Comparison of ENCODE assay signal across 1 cellular context in the genomic region with DNA sequence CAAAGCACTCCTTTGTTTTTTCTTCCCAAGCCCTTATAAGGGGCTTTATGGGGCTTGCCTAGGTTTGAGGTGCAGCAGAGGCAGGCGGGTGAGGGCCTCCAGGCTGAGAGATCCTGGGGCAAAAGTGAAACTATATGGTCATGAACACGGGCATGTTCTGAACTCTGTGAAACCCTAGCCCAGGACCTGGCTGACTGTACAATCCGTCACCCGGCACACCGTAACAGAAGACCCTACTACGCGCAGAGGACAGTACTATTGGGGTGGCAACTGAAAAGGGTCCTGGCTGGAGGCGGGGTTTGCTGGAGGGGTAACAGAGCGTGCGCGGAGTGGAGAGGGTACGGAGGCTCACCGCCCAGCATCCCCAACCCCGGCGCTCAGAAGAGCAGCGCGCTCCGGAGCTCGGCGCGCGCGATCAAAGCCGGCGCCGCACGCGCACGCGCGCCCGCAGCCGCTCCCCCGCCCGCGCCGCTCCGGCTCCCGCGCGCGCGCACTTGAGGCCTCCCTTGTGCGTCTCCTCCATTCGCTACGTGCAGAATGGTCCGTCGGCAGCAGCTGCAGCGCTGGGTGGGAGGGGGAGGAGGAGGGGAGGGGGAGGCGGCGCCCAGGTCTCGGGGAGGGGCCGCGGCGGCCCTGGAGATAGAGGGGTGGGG.
TF ChIP-seq lines count a peak whose summit lies in the region.

No MANE protein-coding gene starts in this region.

TF ChIP-seq in HepG2, 621 proteins besides CTCF, POLR2A, EP300 and RAD21 (continued from another document and continues in another):
- TF ChIP-seq, protein P1, sequence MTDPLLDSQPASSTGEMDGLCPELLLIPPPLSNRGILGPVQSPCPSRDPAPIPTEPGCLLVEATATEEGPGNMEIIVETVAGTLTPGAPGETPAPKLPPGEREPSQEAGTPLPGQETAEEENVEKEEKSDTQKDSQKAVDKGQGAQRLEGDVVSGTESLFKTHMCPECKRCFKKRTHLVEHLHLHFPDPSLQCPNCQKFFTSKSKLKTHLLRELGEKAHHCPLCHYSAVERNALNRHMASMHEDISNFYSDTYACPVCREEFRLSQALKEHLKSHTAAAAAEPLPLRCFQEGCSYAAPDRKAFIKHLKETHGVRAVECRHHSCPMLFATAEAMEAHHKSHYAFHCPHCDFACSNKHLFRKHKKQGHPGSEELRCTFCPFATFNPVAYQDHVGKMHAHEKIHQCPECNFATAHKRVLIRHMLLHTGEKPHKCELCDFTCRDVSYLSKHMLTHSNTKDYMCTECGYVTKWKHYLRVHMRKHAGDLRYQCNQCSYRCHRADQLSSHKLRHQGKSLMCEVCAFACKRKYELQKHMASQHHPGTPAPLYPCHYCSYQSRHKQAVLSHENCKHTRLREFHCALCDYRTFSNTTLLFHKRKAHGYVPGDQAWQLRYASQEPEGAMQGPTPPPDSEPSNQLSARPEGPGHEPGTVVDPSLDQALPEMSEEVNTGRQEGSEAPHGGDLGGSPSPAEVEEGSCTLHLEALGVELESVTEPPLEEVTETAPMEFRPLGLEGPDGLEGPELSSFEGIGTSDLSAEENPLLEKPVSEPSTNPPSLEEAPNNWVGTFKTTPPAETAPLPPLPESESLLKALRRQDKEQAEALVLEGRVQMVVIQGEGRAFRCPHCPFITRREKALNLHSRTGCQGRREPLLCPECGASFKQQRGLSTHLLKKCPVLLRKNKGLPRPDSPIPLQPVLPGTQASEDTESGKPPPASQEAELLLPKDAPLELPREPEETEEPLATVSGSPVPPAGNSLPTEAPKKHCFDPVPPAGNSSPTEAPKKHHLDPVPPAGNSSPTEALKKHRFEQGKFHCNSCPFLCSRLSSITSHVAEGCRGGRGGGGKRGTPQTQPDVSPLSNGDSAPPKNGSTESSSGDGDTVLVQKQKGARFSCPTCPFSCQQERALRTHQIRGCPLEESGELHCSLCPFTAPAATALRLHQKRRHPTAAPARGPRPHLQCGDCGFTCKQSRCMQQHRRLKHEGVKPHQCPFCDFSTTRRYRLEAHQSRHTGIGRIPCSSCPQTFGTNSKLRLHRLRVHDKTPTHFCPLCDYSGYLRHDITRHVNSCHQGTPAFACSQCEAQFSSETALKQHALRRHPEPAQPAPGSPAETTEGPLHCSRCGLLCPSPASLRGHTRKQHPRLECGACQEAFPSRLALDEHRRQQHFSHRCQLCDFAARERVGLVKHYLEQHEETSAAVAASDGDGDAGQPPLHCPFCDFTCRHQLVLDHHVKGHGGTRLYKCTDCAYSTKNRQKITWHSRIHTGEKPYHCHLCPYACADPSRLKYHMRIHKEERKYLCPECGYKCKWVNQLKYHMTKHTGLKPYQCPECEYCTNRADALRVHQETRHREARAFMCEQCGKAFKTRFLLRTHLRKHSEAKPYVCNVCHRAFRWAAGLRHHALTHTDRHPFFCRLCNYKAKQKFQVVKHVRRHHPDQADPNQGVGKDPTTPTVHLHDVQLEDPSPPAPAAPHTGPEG (CRISPR knock-in tag; IDR thresholded peaks at IDR 0.05): no peak
- TF ChIP-seq PAWR (CRISPR knock-in tag; IDR thresholded peaks at IDR 0.05; ENCODE audit: borderline replicate concordance) (no peak), EEA1 (CRISPR knock-in tag; IDR thresholded peaks at IDR 0.05; ENCODE audit: borderline replicate concordance) (peak; percentile 69; the same call in 1 of the 2 replicates), KAT8 (CRISPR knock-in tag; IDR thresholded peaks at IDR 0.05) (no peak), NFYC (CRISPR knock-in tag; IDR thresholded peaks at IDR 0.05) (no peak), PCBP1 (IDR thresholded peaks at IDR 0.05; ENCODE audit: borderline replicate concordance, low read depth, low read length) (no peak), DRAP1 (CRISPR knock-in tag; IDR thresholded peaks at IDR 0.05) (peak; percentile 54; the same call in 1 of the 2 replicates), ZBTB44 (CRISPR knock-in tag; IDR thresholded peaks at IDR 0.05) (no peak), SMYD3 (CRISPR knock-in tag; IDR thresholded peaks at IDR 0.05) (no peak), SAP130 (CRISPR knock-in tag; IDR thresholded peaks at IDR 0.05; ENCODE audit: low read depth) (0 out of 2 replicates have a peak, but pooled peaks have one; percentile 0), EED (CRISPR knock-in tag; IDR thresholded peaks at IDR 0.05) (0 out of 2 replicates have a peak, but pooled peaks have one; percentile 5), PTBP1 (IDR thresholded peaks at IDR 0.05; ENCODE audit: low read depth, low read length, poor library complexity, severe bottlenecking) (no peak), ZNF138 (CRISPR knock-in tag; IDR thresholded peaks at IDR 0.05; ENCODE audit: low read depth) (peak; percentile 49), ZNF879 (CRISPR knock-in tag; IDR thresholded peaks at IDR 0.05) (0 out of 2 replicates have a peak, but pooled peaks have one; percentile 60), ZNF782 (CRISPR knock-in tag; IDR thresholded peaks at IDR 0.05; ENCODE audit: borderline replicate concordance) (no peak), ZNF646 (CRISPR knock-in tag; IDR thresholded peaks at IDR 0.05) (no peak), RFX5 (IDR thresholded peaks at IDR 0.05; ENCODE audit: low read depth, low read length) (no peak), DMAP1 (CRISPR knock-in tag; IDR thresholded peaks at IDR 0.05) (0 out of 2 replicates have a peak, but pooled peaks have one; percentile 9), ZNF670 (CRISPR knock-in tag; IDR thresholded peaks at IDR 0.05; ENCODE audit: borderline replicate concordance) (0 out of 2 replicates have a peak, but pooled peaks have one; percentile 32), FOXP1 (IDR thresholded peaks at IDR 0.05) (no peak), FOXP1 (CRISPR knock-in tag; IDR thresholded peaks at IDR 0.05) (no peak), NFIC (IDR thresholded peaks at IDR 0.05; ENCODE audit: low read length) (no peak), IKZF5 (CRISPR knock-in tag; IDR thresholded peaks at IDR 0.05) (no peak; the same call in 1 of the 2 replicates), IKZF4 (CRISPR knock-in tag; IDR thresholded peaks at IDR 0.05; ENCODE audit: borderline replicate concordance, low read depth, not compliant biosample characterization) (no peak), ZFP1 (CRISPR knock-in tag; IDR thresholded peaks at IDR 0.05) (0 out of 2 replicates have a peak, but pooled peaks have one; percentile 2)
- TF ChIP-seq, protein P2, sequence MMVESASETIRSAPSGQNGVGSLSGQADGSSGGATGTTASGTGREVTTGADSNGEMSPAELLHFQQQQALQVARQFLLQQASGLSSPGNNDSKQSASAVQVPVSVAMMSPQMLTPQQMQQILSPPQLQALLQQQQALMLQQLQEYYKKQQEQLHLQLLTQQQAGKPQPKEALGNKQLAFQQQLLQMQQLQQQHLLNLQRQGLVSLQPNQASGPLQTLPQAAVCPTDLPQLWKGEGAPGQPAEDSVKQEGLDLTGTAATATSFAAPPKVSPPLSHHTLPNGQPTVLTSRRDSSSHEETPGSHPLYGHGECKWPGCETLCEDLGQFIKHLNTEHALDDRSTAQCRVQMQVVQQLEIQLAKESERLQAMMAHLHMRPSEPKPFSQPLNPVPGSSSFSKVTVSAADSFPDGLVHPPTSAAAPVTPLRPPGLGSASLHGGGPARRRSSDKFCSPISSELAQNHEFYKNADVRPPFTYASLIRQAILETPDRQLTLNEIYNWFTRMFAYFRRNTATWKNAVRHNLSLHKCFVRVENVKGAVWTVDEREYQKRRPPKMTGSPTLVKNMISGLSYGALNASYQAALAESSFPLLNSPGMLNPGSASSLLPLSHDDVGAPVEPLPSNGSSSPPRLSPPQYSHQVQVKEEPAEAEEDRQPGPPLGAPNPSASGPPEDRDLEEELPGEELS (CRISPR knock-in tag; IDR thresholded peaks at IDR 0.05): 0 out of 2 replicates have a peak, but pooled peaks have one; percentile 4
- TF ChIP-seq, protein P3, sequence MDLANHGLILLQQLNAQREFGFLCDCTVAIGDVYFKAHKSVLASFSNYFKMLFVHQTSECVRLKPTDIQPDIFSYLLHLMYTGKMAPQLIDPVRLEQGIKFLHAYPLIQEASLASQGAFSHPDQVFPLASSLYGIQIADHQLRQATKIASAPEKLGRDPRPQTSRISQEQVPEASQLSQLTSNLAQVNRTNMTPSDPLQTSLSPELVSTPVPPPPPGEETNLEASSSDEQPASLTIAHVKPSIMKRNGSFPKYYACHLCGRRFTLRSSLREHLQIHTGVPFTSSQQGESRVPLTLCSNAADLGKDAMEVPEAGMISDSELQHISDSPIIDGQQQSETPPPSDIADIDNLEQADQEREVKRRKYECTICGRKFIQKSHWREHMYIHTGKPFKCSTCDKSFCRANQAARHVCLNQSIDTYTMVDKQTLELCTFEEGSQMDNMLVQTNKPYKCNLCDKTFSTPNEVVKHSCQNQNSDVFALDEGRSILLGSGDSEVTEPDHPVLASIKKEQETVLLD (CRISPR knock-in tag; IDR thresholded peaks at IDR 0.05; ENCODE audit: low read depth): 0 out of 2 replicates have a peak, but pooled peaks have one; percentile 17
- TF ChIP-seq, protein P4, sequence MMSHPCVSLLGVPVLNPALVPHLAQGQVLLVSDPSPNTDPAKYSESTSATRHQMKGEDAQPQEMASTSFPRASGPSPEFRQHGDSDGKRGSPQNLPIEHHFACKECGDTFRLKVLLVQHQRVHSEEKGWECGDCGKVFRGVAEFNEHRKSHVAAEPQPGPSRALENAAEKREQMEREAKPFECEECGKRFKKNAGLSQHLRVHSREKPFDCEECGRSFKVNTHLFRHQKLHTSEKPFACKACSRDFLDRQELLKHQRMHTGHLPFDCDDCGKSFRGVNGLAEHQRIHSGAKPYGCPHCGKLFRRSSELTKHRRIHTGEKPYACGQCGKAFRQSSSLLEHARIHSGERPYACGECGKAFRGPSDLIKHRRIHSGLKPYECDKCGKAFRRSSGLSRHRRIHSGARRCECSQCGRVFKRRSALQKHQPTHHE (CRISPR knock-in tag; IDR thresholded peaks at IDR 0.05; ENCODE audit: borderline replicate concordance): no peak
- TF ChIP-seq, protein P5, sequence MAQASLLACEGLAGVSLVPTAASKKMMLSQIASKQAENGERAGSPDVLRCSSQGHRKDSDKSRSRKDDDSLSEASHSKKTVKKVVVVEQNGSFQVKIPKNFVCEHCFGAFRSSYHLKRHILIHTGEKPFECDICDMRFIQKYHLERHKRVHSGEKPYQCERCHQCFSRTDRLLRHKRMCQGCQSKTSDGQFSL (CRISPR knock-in tag; IDR thresholded peaks at IDR 0.05): no peak
